In the genomic region with DNA sequence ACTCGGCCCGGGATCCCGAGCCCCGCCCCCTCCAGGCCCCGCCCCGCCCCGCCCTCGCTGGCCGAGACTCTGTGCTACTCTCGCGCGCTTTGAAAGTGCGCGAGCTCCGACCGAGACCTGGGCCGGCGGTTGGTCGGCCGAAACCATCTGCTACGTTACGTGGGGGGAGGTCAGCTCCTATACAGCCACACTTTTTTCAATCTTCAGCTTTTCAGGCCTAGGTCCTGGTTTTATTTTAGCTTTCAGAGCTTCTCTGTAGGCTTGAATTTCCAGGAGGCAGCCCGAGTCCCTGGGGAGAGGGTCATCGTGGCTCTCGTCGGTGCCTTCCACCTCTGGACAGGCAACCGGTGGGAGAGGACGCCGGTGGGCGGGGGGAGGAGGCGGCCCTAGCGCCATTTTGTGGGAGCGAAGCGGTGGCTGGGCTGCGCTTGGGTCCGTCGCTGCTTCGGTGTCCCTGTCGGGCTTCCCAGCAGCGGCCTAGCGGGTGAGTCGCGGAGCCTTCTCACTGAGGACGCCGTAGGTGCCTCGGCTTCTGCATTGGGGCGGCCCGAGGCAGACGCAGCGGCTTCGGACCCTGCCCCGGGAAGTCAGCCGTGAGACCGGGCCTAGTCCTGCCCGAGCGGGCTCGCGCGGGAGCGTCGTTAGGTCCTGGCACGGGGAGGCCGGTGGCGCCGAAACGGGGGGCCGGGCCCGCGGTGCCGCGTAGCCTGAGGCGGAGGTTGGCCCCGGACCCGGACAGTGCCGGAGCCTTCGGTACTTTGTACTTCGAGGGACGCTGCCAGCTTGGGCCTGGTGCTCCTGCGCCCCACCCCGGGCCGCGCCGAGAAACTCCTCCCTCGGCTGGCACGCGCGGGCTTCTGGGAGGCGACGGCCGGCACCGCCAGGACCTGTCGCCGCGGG, we compare ENCODE assay signal across 1 cellular context.
TF ChIP-seq lines count a peak whose summit lies in the region.

A gene (plus strand): TSS at position 395 of the 900 bp plus-strand sequence. CDS start 1,074 bp downstream, outside the sequence.

TF ChIP-seq in GM23338, 12 proteins besides CTCF, POLR2A, EP300 and RAD21 (continued from another document):
- TF ChIP-seq, protein P1, sequence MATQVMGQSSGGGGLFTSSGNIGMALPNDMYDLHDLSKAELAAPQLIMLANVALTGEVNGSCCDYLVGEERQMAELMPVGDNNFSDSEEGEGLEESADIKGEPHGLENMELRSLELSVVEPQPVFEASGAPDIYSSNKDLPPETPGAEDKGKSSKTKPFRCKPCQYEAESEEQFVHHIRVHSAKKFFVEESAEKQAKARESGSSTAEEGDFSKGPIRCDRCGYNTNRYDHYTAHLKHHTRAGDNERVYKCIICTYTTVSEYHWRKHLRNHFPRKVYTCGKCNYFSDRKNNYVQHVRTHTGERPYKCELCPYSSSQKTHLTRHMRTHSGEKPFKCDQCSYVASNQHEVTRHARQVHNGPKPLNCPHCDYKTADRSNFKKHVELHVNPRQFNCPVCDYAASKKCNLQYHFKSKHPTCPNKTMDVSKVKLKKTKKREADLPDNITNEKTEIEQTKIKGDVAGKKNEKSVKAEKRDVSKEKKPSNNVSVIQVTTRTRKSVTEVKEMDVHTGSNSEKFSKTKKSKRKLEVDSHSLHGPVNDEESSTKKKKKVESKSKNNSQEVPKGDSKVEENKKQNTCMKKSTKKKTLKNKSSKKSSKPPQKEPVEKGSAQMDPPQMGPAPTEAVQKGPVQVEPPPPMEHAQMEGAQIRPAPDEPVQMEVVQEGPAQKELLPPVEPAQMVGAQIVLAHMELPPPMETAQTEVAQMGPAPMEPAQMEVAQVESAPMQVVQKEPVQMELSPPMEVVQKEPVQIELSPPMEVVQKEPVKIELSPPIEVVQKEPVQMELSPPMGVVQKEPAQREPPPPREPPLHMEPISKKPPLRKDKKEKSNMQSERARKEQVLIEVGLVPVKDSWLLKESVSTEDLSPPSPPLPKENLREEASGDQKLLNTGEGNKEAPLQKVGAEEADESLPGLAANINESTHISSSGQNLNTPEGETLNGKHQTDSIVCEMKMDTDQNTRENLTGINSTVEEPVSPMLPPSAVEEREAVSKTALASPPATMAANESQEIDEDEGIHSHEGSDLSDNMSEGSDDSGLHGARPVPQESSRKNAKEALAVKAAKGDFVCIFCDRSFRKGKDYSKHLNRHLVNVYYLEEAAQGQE (IDR thresholded peaks at IDR 0.05; ENCODE audit: unreplicated experiment) = no peak
- TF ChIP-seq EZH2phosphoT487 (IDR thresholded peaks at IDR 0.05; ENCODE audit: unreplicated experiment) (no peak), ZNF114 (CRISPR knock-in tag; IDR thresholded peaks at IDR 0.05) (no peak), CREB1 (CRISPR knock-in tag; IDR thresholded peaks at IDR 0.05; ENCODE audit: low read depth) (peak; percentile 56)
- TF ChIP-seq, protein P2, sequence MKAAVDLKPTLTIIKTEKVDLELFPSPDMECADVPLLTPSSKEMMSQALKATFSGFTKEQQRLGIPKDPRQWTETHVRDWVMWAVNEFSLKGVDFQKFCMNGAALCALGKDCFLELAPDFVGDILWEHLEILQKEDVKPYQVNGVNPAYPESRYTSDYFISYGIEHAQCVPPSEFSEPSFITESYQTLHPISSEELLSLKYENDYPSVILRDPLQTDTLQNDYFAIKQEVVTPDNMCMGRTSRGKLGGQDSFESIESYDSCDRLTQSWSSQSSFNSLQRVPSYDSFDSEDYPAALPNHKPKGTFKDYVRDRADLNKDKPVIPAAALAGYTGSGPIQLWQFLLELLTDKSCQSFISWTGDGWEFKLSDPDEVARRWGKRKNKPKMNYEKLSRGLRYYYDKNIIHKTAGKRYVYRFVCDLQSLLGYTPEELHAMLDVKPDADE (IDR thresholded peaks at IDR 0.05) = no peak; the same call in 1 of the 2 replicates
